1 cellular context compared by ENCODE assay signal in genomic region chr3:49460188-49460885, GRCh38.
TF ChIP-seq lines count a peak whose summit lies in the region.

No MANE protein-coding gene starts in this region.

TF ChIP-seq in WTC11, 78 proteins besides CTCF, POLR2A, EP300 and RAD21 (continued from another document):
- TF ChIP-seq ZNF416 (CRISPR knock-in tag; IDR thresholded peaks at IDR 0.05) (no peak), ZNF423 (CRISPR knock-in tag; IDR thresholded peaks at IDR 0.05) (no peak), JAZF1 (CRISPR knock-in tag; IDR thresholded peaks at IDR 0.05) (no peak), IRF1 (CRISPR knock-in tag; IDR thresholded peaks at IDR 0.05) (no peak)
- TF ChIP-seq, protein P1, sequence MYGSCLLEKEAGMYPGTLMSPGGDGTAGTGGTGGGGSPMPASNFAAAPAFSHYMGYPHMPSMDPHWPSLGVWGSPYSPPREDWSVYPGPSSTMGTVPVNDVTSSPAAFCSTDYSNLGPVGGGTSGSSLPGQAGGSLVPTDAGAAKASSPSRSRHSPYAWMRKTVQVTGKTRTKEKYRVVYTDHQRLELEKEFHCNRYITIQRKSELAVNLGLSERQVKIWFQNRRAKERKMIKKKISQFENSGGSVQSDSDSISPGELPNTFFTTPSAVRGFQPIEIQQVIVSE (CRISPR knock-in tag; IDR thresholded peaks at IDR 0.05; ENCODE audit: borderline replicate concordance): no peak
- TF ChIP-seq, protein P2, sequence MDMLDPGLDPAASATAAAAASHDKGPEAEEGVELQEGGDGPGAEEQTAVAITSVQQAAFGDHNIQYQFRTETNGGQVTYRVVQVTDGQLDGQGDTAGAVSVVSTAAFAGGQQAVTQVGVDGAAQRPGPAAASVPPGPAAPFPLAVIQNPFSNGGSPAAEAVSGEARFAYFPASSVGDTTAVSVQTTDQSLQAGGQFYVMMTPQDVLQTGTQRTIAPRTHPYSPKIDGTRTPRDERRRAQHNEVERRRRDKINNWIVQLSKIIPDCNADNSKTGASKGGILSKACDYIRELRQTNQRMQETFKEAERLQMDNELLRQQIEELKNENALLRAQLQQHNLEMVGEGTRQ (CRISPR knock-in tag; IDR thresholded peaks at IDR 0.05): no peak
